Comparison of ENCODE assay signal across 8 cellular contexts in the genomic region with DNA sequence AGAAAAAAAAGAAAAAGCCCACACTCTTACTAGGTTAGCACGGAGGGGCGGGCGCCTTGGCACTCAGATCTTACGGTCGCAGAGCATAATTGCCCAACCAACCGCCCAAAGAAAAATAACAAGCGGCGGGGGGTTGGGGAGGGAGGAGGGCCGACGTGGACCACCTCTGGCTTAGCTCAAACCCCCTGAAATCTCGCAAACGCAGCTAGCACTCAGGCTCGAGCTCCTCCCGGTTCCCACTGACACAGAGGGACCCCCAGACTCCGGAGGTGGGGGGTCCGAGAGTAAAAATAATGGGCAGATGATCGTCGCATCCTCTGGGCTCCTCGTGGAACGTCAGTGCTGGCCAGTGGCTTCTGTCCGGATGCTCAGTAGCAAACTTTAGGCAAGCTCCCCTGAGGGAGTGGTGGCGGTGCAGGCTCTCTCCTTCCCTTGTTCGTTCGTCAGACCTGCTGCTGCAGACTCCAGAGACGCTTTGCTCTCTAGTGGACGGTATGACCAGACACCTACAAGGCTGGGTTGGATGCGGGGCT. TPM values are rescaled to one million over a fixed set of nuclear protein-coding genes. Genes with fewer than 3 reads are reported as not detected.
DNase-seq lines count a peak whose midpoint lies in the region; ATAC-seq and TF ChIP-seq lines count a peak whose summit lies in the region.

No MANE protein-coding gene starts in this region.

- H3K27ac ChIP-seq in caudate nucleus (ENCODE audit: low read depth, low read length), result peak overlapping the region; percentile 44

- H3K4me3 Mint-ChIP-seq in CD14-positive monocyte (peak overlapping the region; percentile 89 to 93), naive B cell (peak overlapping the region; percentile 83 to 93 (median 88))

- H3K36me3 Mint-ChIP-seq in CD14-positive monocyte (peaks cover 2 to 8% of the 10 kb centered on the region in 2 donors), naive B cell (no peaks in the 10 kb centered on the region)

- TF ChIP-seq CTCF in CD14-positive monocyte (IDR thresholded peaks at IDR 0.05), result no peak

- H3K9me3 Mint-ChIP-seq in CD14-positive monocyte (peaks cover 0 to 11% (median 4%) of the 10 kb centered on the region in 7 donors), naive B cell (peaks cover 0 to 5% (median 0%) of the 10 kb centered on the region in 7 donors)

- DNase-seq in CD14-positive monocyte (ENCODE audit: low spot score) (peak; percentile 74), HuH-7.5 (ENCODE audit: low spot score) (peak; percentile 58), caudate nucleus (lab: John Stamatoyannopoulos, UW) (peak in 1 of 61 donors; percentile 5), naive B cell (no peak), NCI-H526 treated with DMSO at 0.1 percent for 48 hours (lab: John Stamatoyannopoulos, UW) (no peak), LoVo (ENCODE audit: low spot score) (no peak)

- H3K4me1 Mint-ChIP-seq in CD14-positive monocyte (peaks cover 80% of the 10 kb centered on the region), naive B cell (peaks cover 19 to 43% (median 35%) of the 10 kb centered on the region in 3 donors)

- H3K27ac Mint-ChIP-seq in CD14-positive monocyte (peak overlapping the region; percentile 100), naive B cell (peak overlapping the region; percentile 21 to 94 (median 76))

- intact Hi-C loops in CD14-positive monocyte (cut with micrococcal nuclease), result loop anchor here in 1 of 2 donors (2.0 kb wide), 1 partner anchor 14 kb away; a partner anchor contains a TSS

- ATAC-seq in naive B cell (ENCODE audit: low read depth in 2 of 2) (peak; percentile 9 to 17), HG03442 (IDR thresholded peaks at IDR 0.05; ENCODE audit: unreplicated experiment) (no peak), GM18517 (IDR thresholded peaks at IDR 0.05; ENCODE audit: unreplicated experiment) (no peak)

- H3K27me3 Mint-ChIP-seq in CD14-positive monocyte (ENCODE audit: low read depth in 3 of 3) (peaks cover 0 to 1% (median 0%) of the 10 kb centered on the region in 3 donors), naive B cell (no peaks in the 10 kb centered on the region)

RNA-seq across cellular contexts. Expression of a gene that starts 12.0 kb away (rescaled TPM):
- polyA plus RNA-seq in CD14-positive monocyte (1 to 10 TPM; 2.9 to 5.5 TPM), naive B cell (ENCODE audit: low read depth in 6 of 6) (under 1 TPM in 1 of 6 donors, not detected in 5; 0.23 TPM)

RNA-seq across cellular contexts. Expression of a gene that starts 13.4 kb away (rescaled TPM):
- polyA plus RNA-seq in CD14-positive monocyte (100 to 1,000 TPM; 184 to 352 TPM), naive B cell (ENCODE audit: low read depth in 6 of 6) (1 to 10 TPM in 4 of 6 donors, under 1 TPM in 2; 0.82 to 2.4 (median 1.1) TPM)

RNA-seq across cellular contexts. Expression of a gene that starts 31.0 kb away (rescaled TPM):
- 10 to 100 TPM; 46.4 to 49.9 TPM for polyA plus RNA-seq in CD14-positive monocyte
- 10 to 100 TPM in 5 of 6 donors, 1 to 10 TPM in 1; 10.0 to 13.8 (median 11.9) TPM for polyA plus RNA-seq in naive B cell (ENCODE audit: low read depth in 6 of 6)

RNA-seq across cellular contexts. Expression of a gene that starts 50.2 kb away (rescaled TPM):
- polyA plus RNA-seq in CD14-positive monocyte (not detected), naive B cell (ENCODE audit: low read depth in 6 of 6) (under 1 TPM; 0.06 to 0.43 (median 0.23) TPM)

Comparison
In these comparisons a context has a peak if more than half of its experiments do, and no peak if none do; other contexts are left out.
1. DNase-seq: peak in CD14-positive monocyte (single experiment) and HuH-7.5 (single experiment); none in naive B cell (single experiment), NCI-H526 treated with DMSO at 0.1 percent for 48 hours (single experiment) and LoVo (single experiment).
2. ATAC-seq: peak in naive B cell (2 of 2); none in HG03442 (single experiment) and GM18517 (single experiment).
3. RNA of a gene that starts 13.4 kb away (polyA plus RNA-seq): 184 to 352 TPM in CD14-positive monocyte; 0.82 to 2.4 TPM in naive B cell; every median in the first group is over 10 times any median in the second.